In genomic region chr15:100349696-100350433, GRCh38 we compare ENCODE assay signal across 1 cellular context.
TF ChIP-seq lines count a peak whose summit lies in the region.

No MANE protein-coding gene starts in this region.

TF ChIP-seq in HepG2, 621 proteins besides CTCF, POLR2A, EP300 and RAD21 (continued from another document and continues in another):
- TF ChIP-seq GLMP (CRISPR knock-in tag; IDR thresholded peaks at IDR 0.05; ENCODE audit: borderline replicate concordance), result no peak
- TF ChIP-seq DNMT3B (CRISPR knock-in tag; conservative IDR thresholded peaks at IDR 0.05), result no peak
- peak; percentile 84 for TF ChIP-seq E2F1 (CRISPR knock-in tag; IDR thresholded peaks at IDR 0.05)
- TF ChIP-seq ESRRA (CRISPR knock-in tag; IDR thresholded peaks at IDR 0.05; ENCODE audit: low read depth), result no peak
- TF ChIP-seq KDM4B (CRISPR knock-in tag; IDR thresholded peaks at IDR 0.05), result 0 out of 2 replicates have a peak, but pooled peaks have one; percentile 47
- no peak for TF ChIP-seq ZNF431 (CRISPR knock-in tag; IDR thresholded peaks at IDR 0.05; ENCODE audit: borderline replicate concordance, low read depth)
- no peak for TF ChIP-seq ZNF800 (CRISPR knock-in tag; IDR thresholded peaks at IDR 0.05)
- TF ChIP-seq TCF12 (IDR thresholded peaks at IDR 0.05), result no peak
- no peak for TF ChIP-seq TCF12 (CRISPR knock-in tag; IDR thresholded peaks at IDR 0.05)
- TF ChIP-seq GABPB1 (CRISPR knock-in tag; IDR thresholded peaks at IDR 0.05), result peak; percentile 76
- TF ChIP-seq CCDC6 (CRISPR knock-in tag; IDR thresholded peaks at IDR 0.05), result no peak
- TF ChIP-seq, protein P1, sequence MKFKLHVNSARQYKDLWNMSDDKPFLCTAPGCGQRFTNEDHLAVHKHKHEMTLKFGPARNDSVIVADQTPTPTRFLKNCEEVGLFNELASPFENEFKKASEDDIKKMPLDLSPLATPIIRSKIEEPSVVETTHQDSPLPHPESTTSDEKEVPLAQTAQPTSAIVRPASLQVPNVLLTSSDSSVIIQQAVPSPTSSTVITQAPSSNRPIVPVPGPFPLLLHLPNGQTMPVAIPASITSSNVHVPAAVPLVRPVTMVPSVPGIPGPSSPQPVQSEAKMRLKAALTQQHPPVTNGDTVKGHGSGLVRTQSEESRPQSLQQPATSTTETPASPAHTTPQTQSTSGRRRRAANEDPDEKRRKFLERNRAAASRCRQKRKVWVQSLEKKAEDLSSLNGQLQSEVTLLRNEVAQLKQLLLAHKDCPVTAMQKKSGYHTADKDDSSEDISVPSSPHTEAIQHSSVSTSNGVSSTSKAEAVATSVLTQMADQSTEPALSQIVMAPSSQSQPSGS (CRISPR knock-in tag; IDR thresholded peaks at IDR 0.05), result no peak
- TF ChIP-seq ZNF543 (CRISPR knock-in tag; IDR thresholded peaks at IDR 0.05), result no peak
- TF ChIP-seq ZNF816 (CRISPR knock-in tag; IDR thresholded peaks at IDR 0.05; ENCODE audit: borderline replicate concordance), result no peak
- no peak for TF ChIP-seq REXO4 (CRISPR knock-in tag; IDR thresholded peaks at IDR 0.05; ENCODE audit: borderline replicate concordance)
- TF ChIP-seq, protein P2, sequence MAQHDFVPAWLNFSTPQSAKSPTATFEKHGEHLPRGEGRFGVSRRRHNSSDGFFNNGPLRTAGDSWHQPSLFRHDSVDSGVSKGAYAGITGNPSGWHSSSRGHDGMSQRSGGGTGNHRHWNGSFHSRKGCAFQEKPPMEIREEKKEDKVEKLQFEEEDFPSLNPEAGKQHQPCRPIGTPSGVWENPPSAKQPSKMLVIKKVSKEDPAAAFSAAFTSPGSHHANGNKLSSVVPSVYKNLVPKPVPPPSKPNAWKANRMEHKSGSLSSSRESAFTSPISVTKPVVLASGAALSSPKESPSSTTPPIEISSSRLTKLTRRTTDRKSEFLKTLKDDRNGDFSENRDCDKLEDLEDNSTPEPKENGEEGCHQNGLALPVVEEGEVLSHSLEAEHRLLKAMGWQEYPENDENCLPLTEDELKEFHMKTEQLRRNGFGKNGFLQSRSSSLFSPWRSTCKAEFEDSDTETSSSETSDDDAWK (CRISPR knock-in tag; IDR thresholded peaks at IDR 0.05), result no peak
- no peak for TF ChIP-seq ZNF382 (CRISPR knock-in tag; IDR thresholded peaks at IDR 0.05; ENCODE audit: borderline replicate concordance)
- no peak for TF ChIP-seq SP4 (CRISPR knock-in tag; IDR thresholded peaks at IDR 0.05)
- peak; percentile 54 for TF ChIP-seq YY1 (IDR thresholded peaks at IDR 0.05; ENCODE audit: insufficient read depth, insufficient replicate concordance, low read depth, low read length)
- no peak for TF ChIP-seq ZNF235 (CRISPR knock-in tag; IDR thresholded peaks at IDR 0.05; ENCODE audit: borderline replicate concordance)
- no peak for TF ChIP-seq RBM39 (IDR thresholded peaks at IDR 0.05; ENCODE audit: low read depth, low read length, poor library complexity, severe bottlenecking)
- TF ChIP-seq, protein P3, sequence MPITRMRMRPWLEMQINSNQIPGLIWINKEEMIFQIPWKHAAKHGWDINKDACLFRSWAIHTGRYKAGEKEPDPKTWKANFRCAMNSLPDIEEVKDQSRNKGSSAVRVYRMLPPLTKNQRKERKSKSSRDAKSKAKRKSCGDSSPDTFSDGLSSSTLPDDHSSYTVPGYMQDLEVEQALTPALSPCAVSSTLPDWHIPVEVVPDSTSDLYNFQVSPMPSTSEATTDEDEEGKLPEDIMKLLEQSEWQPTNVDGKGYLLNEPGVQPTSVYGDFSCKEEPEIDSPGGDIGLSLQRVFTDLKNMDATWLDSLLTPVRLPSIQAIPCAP (CRISPR knock-in tag; IDR thresholded peaks at IDR 0.05; ENCODE audit: low read depth), result no peak
- no peak for TF ChIP-seq KLF11 (CRISPR knock-in tag; IDR thresholded peaks at IDR 0.05)
- TF ChIP-seq ZNF547 (CRISPR knock-in tag; IDR thresholded peaks at IDR 0.05), result no peak
- TF ChIP-seq NFIC (IDR thresholded peaks at IDR 0.05; ENCODE audit: low read length), result no peak
- TF ChIP-seq ZNF629 (CRISPR knock-in tag; conservative IDR thresholded peaks at IDR 0.05), result no peak
- TF ChIP-seq, protein P4, sequence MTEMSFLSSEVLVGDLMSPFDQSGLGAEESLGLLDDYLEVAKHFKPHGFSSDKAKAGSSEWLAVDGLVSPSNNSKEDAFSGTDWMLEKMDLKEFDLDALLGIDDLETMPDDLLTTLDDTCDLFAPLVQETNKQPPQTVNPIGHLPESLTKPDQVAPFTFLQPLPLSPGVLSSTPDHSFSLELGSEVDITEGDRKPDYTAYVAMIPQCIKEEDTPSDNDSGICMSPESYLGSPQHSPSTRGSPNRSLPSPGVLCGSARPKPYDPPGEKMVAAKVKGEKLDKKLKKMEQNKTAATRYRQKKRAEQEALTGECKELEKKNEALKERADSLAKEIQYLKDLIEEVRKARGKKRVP (CRISPR knock-in tag; IDR thresholded peaks at IDR 0.05), result no peak
- no peak for TF ChIP-seq ZNF296 (CRISPR knock-in tag; conservative IDR thresholded peaks at IDR 0.05)
- TF ChIP-seq ZSCAN30 (CRISPR knock-in tag; IDR thresholded peaks at IDR 0.05), result no peak
- TF ChIP-seq MED8 (CRISPR knock-in tag; IDR thresholded peaks at IDR 0.05; ENCODE audit: insufficient replicate concordance), result no peak
- no peak for TF ChIP-seq ZNF576 (CRISPR knock-in tag; IDR thresholded peaks at IDR 0.05)
- no peak for TF ChIP-seq TMF1 (CRISPR knock-in tag; IDR thresholded peaks at IDR 0.05; ENCODE audit: low read depth)
- no peak for TF ChIP-seq FOXA3 (CRISPR knock-in tag; IDR thresholded peaks at IDR 0.05)
- no peak for TF ChIP-seq KLF9 (CRISPR knock-in tag; IDR thresholded peaks at IDR 0.05; ENCODE audit: low read depth)
- no peak for TF ChIP-seq SNAPC5 (CRISPR knock-in tag; IDR thresholded peaks at IDR 0.05; ENCODE audit: borderline replicate concordance)
- TF ChIP-seq ARNTL (CRISPR knock-in tag; IDR thresholded peaks at IDR 0.05), result no peak
- TF ChIP-seq, protein P5, sequence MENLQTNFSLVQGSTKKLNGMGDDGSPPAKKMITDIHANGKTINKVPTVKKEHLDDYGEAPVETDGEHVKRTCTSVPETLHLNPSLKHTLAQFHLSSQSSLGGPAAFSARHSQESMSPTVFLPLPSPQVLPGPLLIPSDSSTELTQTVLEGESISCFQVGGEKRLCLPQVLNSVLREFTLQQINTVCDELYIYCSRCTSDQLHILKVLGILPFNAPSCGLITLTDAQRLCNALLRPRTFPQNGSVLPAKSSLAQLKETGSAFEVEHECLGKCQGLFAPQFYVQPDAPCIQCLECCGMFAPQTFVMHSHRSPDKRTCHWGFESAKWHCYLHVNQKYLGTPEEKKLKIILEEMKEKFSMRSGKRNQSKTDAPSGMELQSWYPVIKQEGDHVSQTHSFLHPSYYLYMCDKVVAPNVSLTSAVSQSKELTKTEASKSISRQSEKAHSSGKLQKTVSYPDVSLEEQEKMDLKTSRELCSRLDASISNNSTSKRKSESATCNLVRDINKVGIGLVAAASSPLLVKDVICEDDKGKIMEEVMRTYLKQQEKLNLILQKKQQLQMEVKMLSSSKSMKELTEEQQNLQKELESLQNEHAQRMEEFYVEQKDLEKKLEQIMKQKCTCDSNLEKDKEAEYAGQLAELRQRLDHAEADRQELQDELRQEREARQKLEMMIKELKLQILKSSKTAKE (CRISPR knock-in tag; IDR thresholded peaks at IDR 0.05; ENCODE audit: borderline replicate concordance), result no peak
- TF ChIP-seq, protein P6, sequence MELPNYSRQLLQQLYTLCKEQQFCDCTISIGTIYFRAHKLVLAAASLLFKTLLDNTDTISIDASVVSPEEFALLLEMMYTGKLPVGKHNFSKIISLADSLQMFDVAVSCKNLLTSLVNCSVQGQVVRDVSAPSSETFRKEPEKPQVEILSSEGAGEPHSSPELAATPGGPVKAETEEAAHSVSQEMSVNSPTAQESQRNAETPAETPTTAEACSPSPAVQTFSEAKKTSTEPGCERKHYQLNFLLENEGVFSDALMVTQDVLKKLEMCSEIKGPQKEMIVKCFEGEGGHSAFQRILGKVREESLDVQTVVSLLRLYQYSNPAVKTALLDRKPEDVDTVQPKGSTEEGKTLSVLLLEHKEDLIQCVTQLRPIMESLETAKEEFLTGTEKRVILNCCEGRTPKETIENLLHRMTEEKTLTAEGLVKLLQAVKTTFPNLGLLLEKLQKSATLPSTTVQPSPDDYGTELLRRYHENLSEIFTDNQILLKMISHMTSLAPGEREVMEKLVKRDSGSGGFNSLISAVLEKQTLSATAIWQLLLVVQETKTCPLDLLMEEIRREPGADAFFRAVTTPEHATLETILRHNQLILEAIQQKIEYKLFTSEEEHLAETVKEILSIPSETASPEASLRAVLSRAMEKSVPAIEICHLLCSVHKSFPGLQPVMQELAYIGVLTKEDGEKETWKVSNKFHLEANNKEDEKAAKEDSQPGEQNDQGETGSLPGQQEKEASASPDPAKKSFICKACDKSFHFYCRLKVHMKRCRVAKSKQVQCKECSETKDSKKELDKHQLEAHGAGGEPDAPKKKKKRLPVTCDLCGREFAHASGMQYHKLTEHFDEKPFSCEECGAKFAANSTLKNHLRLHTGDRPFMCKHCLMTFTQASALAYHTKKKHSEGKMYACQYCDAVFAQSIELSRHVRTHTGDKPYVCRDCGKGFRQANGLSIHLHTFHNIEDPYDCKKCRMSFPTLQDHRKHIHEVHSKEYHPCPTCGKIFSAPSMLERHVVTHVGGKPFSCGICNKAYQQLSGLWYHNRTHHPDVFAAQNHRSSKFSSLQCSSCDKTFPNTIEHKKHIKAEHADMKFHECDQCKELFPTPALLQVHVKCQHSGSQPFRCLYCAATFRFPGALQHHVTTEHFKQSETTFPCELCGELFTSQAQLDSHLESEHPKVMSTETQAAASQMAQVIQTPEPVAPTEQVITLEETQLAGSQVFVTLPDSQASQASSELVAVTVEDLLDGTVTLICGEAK (IDR thresholded peaks at IDR 0.05), result no peak
- TF ChIP-seq, protein P6 (CRISPR knock-in tag; IDR thresholded peaks at IDR 0.05), result peak; percentile 39; the same call in 1 of the 2 replicates
